Comparison of ENCODE assay signal across 1 cellular context in genomic region chr20:33810885-33811762, GRCh38.
A peak's percentile ranks its signal among the peaks of the same experiment; 100 is the strongest.
TF ChIP-seq lines count a peak whose summit lies in the region.

TSS of gene CHMP4B (plus strand) at chr20:33811348. CDS start at chr20:33811469, 121 bp downstream.

TF ChIP-seq in HepG2, 621 proteins besides CTCF, POLR2A, EP300 and RAD21 (continued from another document and continues in another):
- peak; percentile 68 for TF ChIP-seq HNF1A (IDR thresholded peaks at IDR 0.05; ENCODE audit: low read depth)
- peak; percentile 90 for TF ChIP-seq HNF1A (CRISPR knock-in tag; IDR thresholded peaks at IDR 0.05; ENCODE audit: borderline replicate concordance)
- peak; percentile 85 for TF ChIP-seq MNT (IDR thresholded peaks at IDR 0.05)
- TF ChIP-seq DNMT3B (CRISPR knock-in tag; conservative IDR thresholded peaks at IDR 0.05), result peak; percentile 52
- TF ChIP-seq ZFP41 (CRISPR knock-in tag; IDR thresholded peaks at IDR 0.05; ENCODE audit: borderline replicate concordance), result no peak
- peak; percentile 76; the same call in 1 of the 2 replicates for TF ChIP-seq HOXA5 (CRISPR knock-in tag; IDR thresholded peaks at IDR 0.05)
- no peak for TF ChIP-seq ZNF737 (CRISPR knock-in tag; IDR thresholded peaks at IDR 0.05; ENCODE audit: borderline replicate concordance)
- peak; percentile 50; the same call in 1 of the 2 replicates for TF ChIP-seq POLR2AphosphoS5 (IDR thresholded peaks at IDR 0.05; ENCODE audit: low read depth, low read length)
- no peak for TF ChIP-seq ZNF432 (CRISPR knock-in tag; IDR thresholded peaks at IDR 0.05; ENCODE audit: borderline replicate concordance)
- peak; percentile 97 for TF ChIP-seq KAT8 (CRISPR knock-in tag; IDR thresholded peaks at IDR 0.05)
- TF ChIP-seq ZNF276 (CRISPR knock-in tag; IDR thresholded peaks at IDR 0.05; ENCODE audit: low read depth), result peak; percentile 63; the same call in 1 of the 2 replicates
- peak; percentile 77; the same call in 1 of the 2 replicates for TF ChIP-seq ZNF142 (CRISPR knock-in tag; IDR thresholded peaks at IDR 0.05)
- no peak for TF ChIP-seq MLLT10 (CRISPR knock-in tag; IDR thresholded peaks at IDR 0.05)
- TF ChIP-seq ISL2 (CRISPR knock-in tag; IDR thresholded peaks at IDR 0.05), result peak; percentile 86
- no peak; the same call in 1 of the 2 replicates for TF ChIP-seq ZSCAN22 (CRISPR knock-in tag; IDR thresholded peaks at IDR 0.05)
- TF ChIP-seq DPF2 (CRISPR knock-in tag; IDR thresholded peaks at IDR 0.05; ENCODE audit: borderline replicate concordance, low read depth), result no peak
- TF ChIP-seq IRF1 (CRISPR knock-in tag; IDR thresholded peaks at IDR 0.05; ENCODE audit: low read depth), result peak; percentile 76; the same call in 1 of the 2 replicates
- TF ChIP-seq FLYWCH1 (CRISPR knock-in tag; IDR thresholded peaks at IDR 0.05), result no peak
- TF ChIP-seq SUZ12 (IDR thresholded peaks at IDR 0.05; ENCODE audit: low read depth, low read length), result peak; percentile 100
- peak; percentile 82 for TF ChIP-seq ZNF614 (CRISPR knock-in tag; IDR thresholded peaks at IDR 0.05; ENCODE audit: borderline replicate concordance)
- peak; percentile 84 for TF ChIP-seq POLR2G (IDR thresholded peaks at IDR 0.05; ENCODE audit: low read depth, low read length)
- TF ChIP-seq TEAD2 (CRISPR knock-in tag; IDR thresholded peaks at IDR 0.05), result 0 out of 2 replicates have a peak, but pooled peaks have one; percentile 85
- peak; percentile 95 for TF ChIP-seq XRCC5 (optimal IDR thresholded peaks at IDR 0.05; ENCODE audit: low read length)
- peak; percentile 78; the same call in 1 of the 2 replicates for TF ChIP-seq SIN3B (IDR thresholded peaks at IDR 0.05; ENCODE audit: low read length)
- TF ChIP-seq ZNF704 (CRISPR knock-in tag; IDR thresholded peaks at IDR 0.05; ENCODE audit: borderline replicate concordance), result no peak; the same call in 1 of the 2 replicates
- TF ChIP-seq IRF2 (CRISPR knock-in tag; IDR thresholded peaks at IDR 0.05), result peak; percentile 99
- no peak for TF ChIP-seq FOXM1 (CRISPR knock-in tag; IDR thresholded peaks at IDR 0.05)
- peak; percentile 100 for TF ChIP-seq ZNF597 (CRISPR knock-in tag; IDR thresholded peaks at IDR 0.05)
- TF ChIP-seq PATZ1 (CRISPR knock-in tag; IDR thresholded peaks at IDR 0.05), result peak; percentile 97
- TF ChIP-seq CENPBD1 (CRISPR knock-in tag; IDR thresholded peaks at IDR 0.05; ENCODE audit: borderline replicate concordance, low read depth), result no peak; the same call in 1 of the 2 replicates
- peak; percentile 9; the same call in 1 of the 2 replicates for TF ChIP-seq ZNF549 (CRISPR knock-in tag; IDR thresholded peaks at IDR 0.05)
- no peak for TF ChIP-seq CHD4 (IDR thresholded peaks at IDR 0.05; ENCODE audit: borderline replicate concordance, low read length)
- TF ChIP-seq ZNF639 (CRISPR knock-in tag; conservative IDR thresholded peaks at IDR 0.05), result peak; percentile 95
- TF ChIP-seq MAFG (CRISPR knock-in tag; IDR thresholded peaks at IDR 0.05), result no peak
- TF ChIP-seq IKZF4 (CRISPR knock-in tag; IDR thresholded peaks at IDR 0.05; ENCODE audit: borderline replicate concordance, low read depth, not compliant biosample characterization), result peak; percentile 50
- no peak for TF ChIP-seq NFE2 (CRISPR knock-in tag; IDR thresholded peaks at IDR 0.05)
- TF ChIP-seq ZNF143 (CRISPR knock-in tag; IDR thresholded peaks at IDR 0.05), result peak; percentile 97
